In genomic region chr22:31491218-31491962, GRCh38 we compare ENCODE assay signal across 8 cellular contexts. TPM values are rescaled to one million over a fixed set of nuclear protein-coding genes. Genes with fewer than 3 reads are reported as not detected.
A peak's percentile ranks its signal among the peaks of the same experiment; 100 is the strongest.
DNase-seq lines count a peak whose midpoint lies in the region; ATAC-seq, FAIRE-seq and TF ChIP-seq lines count a peak whose summit lies in the region.

No MANE protein-coding gene starts in this region.

- intact Hi-C loops in right cardiac atrium (cut with DNase I): no loop called here

- no peak for TF ChIP-seq RAD21 in liver (IDR thresholded peaks at IDR 0.05)

- peak overlapping the region; percentile 95 for H3K27ac ChIP-seq in cardiac muscle cell
- H3K27ac ChIP-seq in right cardiac atrium (ENCODE audit: low read length): no peak overlapping the region
- peak overlapping the region; percentile 90 to 94 for H3K27ac ChIP-seq in liver (ENCODE audit: low read depth in 1 of 2, low read length in 2 of 2)

- peak overlapping the region; percentile 56 to 91 for H3K9ac ChIP-seq in liver (ENCODE audit: low read depth in 1 of 2, low read length in 2 of 2)

- H3K36me3 Mint-ChIP-seq in activated naive CD4-positive, alpha-beta T cell treated with anti-CD3 and anti-CD28 coated beads, Interleukin-2, amount 50 U/mL, for 72 hours: peaks cover 14 to 16% of the 10 kb centered on the region in 2 donors
- no peaks in the 10 kb centered on the region for H3K36me3 Mint-ChIP-seq in type B pancreatic cell

- H3K4me3 Mint-ChIP-seq in type B pancreatic cell: peak overlapping the region; percentile 92

- DNase-seq in cardiac muscle cell (ENCODE audit: low read depth in 1 of 2, low spot score in 1 of 2) (no peak), right cardiac atrium (no peak), type B pancreatic cell (ENCODE audit: extremely low spot score, unreplicated experiment) (no peak), GM12892 (ENCODE audit: insufficient read length) (no peak), NCI-H1092 (lab: John Stamatoyannopoulos, UW) (no peak)
- DNase-seq in activated naive CD4-positive, alpha-beta T cell treated with anti-CD3 and anti-CD28 coated beads, Interleukin-2, amount 50 U/mL, for 72 hours (ENCODE audit: low spot score in 2 of 2): no peak

- H3K4me3 ChIP-seq in cardiac muscle cell (no peak overlapping the region), right cardiac atrium (ENCODE audit: low read length) (no peak overlapping the region), liver (ENCODE audit: low read depth in 1 of 3, low read length in 3 of 3) (peak overlapping the region in 1 of 3 donors; percentile 96)

- peaks cover 9% of the 10 kb centered on the region for H3K36me3 ChIP-seq in cardiac muscle cell
- peaks cover 0 to 4% (median 1%) of the 10 kb centered on the region in 4 donors for H3K36me3 ChIP-seq in liver (ENCODE audit: control insufficient read depth in 4 of 4, insufficient read depth in 3 of 4, low read depth in 1 of 4, low read length in 3 of 4)

- H3K4me1 ChIP-seq in cardiac muscle cell (ENCODE audit: low read depth) (peaks cover 6% of the 10 kb centered on the region), right cardiac atrium (ENCODE audit: control insufficient read depth, insufficient read depth, low read length) (peaks cover 1% of the 10 kb centered on the region), liver (ENCODE audit: control insufficient read depth in 4 of 4, insufficient read depth in 4 of 4, low read length in 3 of 4) (peaks cover 7 to 31% (median 22%) of the 10 kb centered on the region in 4 donors)

- ATAC-seq in right cardiac atrium (no peak), HG02763 (IDR thresholded peaks at IDR 0.05; ENCODE audit: unreplicated experiment) (no peak)
- ATAC-seq in activated naive CD4-positive, alpha-beta T cell treated with anti-CD3 and anti-CD28 coated beads, Interleukin-2, amount 50 U/mL, for 72 hours: no peak

- peaks cover 21% of the 10 kb centered on the region for H3K4me1 Mint-ChIP-seq in type B pancreatic cell (ENCODE audit: unreplicated experiment)

- no peak for FAIRE-seq in GM12892 (lab: Jason Lieb, UNC)

- peak overlapping the region; percentile 55 to 99 for H3K27ac Mint-ChIP-seq in activated naive CD4-positive, alpha-beta T cell treated with anti-CD3 and anti-CD28 coated beads, Interleukin-2, amount 50 U/mL, for 72 hours
- H3K27ac Mint-ChIP-seq in type B pancreatic cell: peak overlapping the region; percentile 97

- no peaks in the 10 kb centered on the region for H3K9me3 Mint-ChIP-seq in activated naive CD4-positive, alpha-beta T cell treated with anti-CD3 and anti-CD28 coated beads, Interleukin-2, amount 50 U/mL, for 72 hours
- no peaks in the 10 kb centered on the region for H3K9me3 Mint-ChIP-seq in type B pancreatic cell

- H3K27me3 Mint-ChIP-seq in type B pancreatic cell: no peaks in the 10 kb centered on the region

- TF ChIP-seq CTCF in cardiac muscle cell (IDR thresholded peaks at IDR 0.05; ENCODE audit: low read depth, low read length) (no peak), liver (IDR thresholded peaks at IDR 0.05; ENCODE audit: low read depth, low read length, missing input control) (no peak), type B pancreatic cell (conservative IDR thresholded peaks at IDR 0.05) (no peak)

- H3K27me3 ChIP-seq in cardiac muscle cell: no peaks in the 10 kb centered on the region
- no peaks in the 10 kb centered on the region for H3K27me3 ChIP-seq in right cardiac atrium (ENCODE audit: control insufficient read depth, insufficient read depth)
- no peaks in the 10 kb centered on the region for H3K27me3 ChIP-seq in liver (ENCODE audit: control insufficient read depth in 4 of 4, insufficient read depth in 4 of 4, low read length in 3 of 4)

- 79% methylated on average over 8 of the region's 8 CpGs for WGBS in right cardiac atrium
- WGBS in liver: 81% methylated on average over 8 of the region's 8 CpGs

- no peak for TF ChIP-seq POLR2A in GM12892 (IDR thresholded peaks at IDR 0.05; ENCODE audit: low read depth, low read length)

- H3K9me3 ChIP-seq in cardiac muscle cell (ENCODE audit: low read depth) (no peaks in the 10 kb centered on the region), right cardiac atrium (ENCODE audit: control insufficient read depth, low read length) (no peaks in the 10 kb centered on the region), liver (ENCODE audit: control insufficient read depth in 4 of 4, low read length in 3 of 4) (no peaks in the 10 kb centered on the region)

TF ChIP-seq in liver, 16 proteins besides CTCF, POLR2A, EP300 and RAD21:
- TF ChIP-seq YY1 (IDR thresholded peaks at IDR 0.05): no peak
- no peak for TF ChIP-seq HNF4A (conservative IDR thresholded peaks at IDR 0.05)

RNA-seq across cellular contexts. Expression of gene EIF4ENIF1, which starts 1.7 kb away (rescaled TPM):
- 15.8 and 18.0 TPM in 2 replicates for total RNA-seq in cardiac muscle cell
- 26.5 and 38.7 TPM in 2 replicates for polyA plus RNA-seq in cardiac muscle cell
- 10 to 100 TPM; 20.3 to 37.9 (median 27.2) TPM for total RNA-seq in right cardiac atrium
- polyA plus RNA-seq in right cardiac atrium: 10.0 TPM
- total RNA-seq in activated naive CD4-positive, alpha-beta T cell treated with anti-CD3 and anti-CD28 coated beads, Interleukin-2, amount 50 U/mL, for 72 hours: 10 to 100 TPM; 36.5 to 49.5 TPM
- total RNA-seq in liver: 1 to 10 TPM; 7.0 to 7.1 TPM
- polyA plus RNA-seq in liver: 1 to 10 TPM; 4.6 to 5.1 TPM
- 38.8 and 42.6 TPM in 2 replicates for total RNA-seq in type B pancreatic cell (ENCODE audit: low replicate concordance)
- 21.4 TPM for polyA plus RNA-seq in GM12892 (2012; ENCODE audit: missing spikeins)

RNA-seq across cellular contexts. Expression of gene SFI1, which starts 4.9 kb away (rescaled TPM):
- total RNA-seq in cardiac muscle cell (18.2 and 23.8 TPM in 2 replicates), right cardiac atrium (10 to 100 TPM in 2 of 4 donors, 1 to 10 TPM in 2; 7.1 to 10.8 (median 9.6) TPM), liver (10 to 100 TPM; 11.0 to 16.2 TPM), type B pancreatic cell (ENCODE audit: low replicate concordance) (28.7 and 50.3 TPM in 2 replicates)
- polyA plus RNA-seq in cardiac muscle cell (13.6 and 22.0 TPM in 2 replicates), right cardiac atrium (7.4 TPM), liver (1 to 10 TPM; 3.1 to 3.7 TPM)
- 100 to 1,000 TPM; 259 to 290 TPM for total RNA-seq in activated naive CD4-positive, alpha-beta T cell treated with anti-CD3 and anti-CD28 coated beads, Interleukin-2, amount 50 U/mL, for 72 hours
- polyA plus RNA-seq in GM12892 (2012; ENCODE audit: missing spikeins): 89.0 TPM
